Comparison of ENCODE assay signal across 8 cellular contexts in genomic region chr9:111630182-111631070, GRCh38. TPM values are rescaled to one million over a fixed set of nuclear protein-coding genes. Genes with fewer than 3 reads are reported as not detected.
A peak's percentile ranks its signal among the peaks of the same experiment; 100 is the strongest.
DNase-seq lines count a peak whose midpoint lies in the region; ATAC-seq lines count a peak whose summit lies in the region.

No MANE protein-coding gene starts in this region.

- no peaks in the 10 kb centered on the region for H3K9me3 Mint-ChIP-seq in dendritic cell treated with granulocyte-macrophage colony-stimulating factor and Interleukin-4, amounts not matched to agents 40 ng/mL and 50 ng/mL, for 4 days
- H3K9me3 Mint-ChIP-seq in naive B cell, result no peaks in the 10 kb centered on the region

- no peaks in the 10 kb centered on the region for H3K27me3 Mint-ChIP-seq in dendritic cell treated with granulocyte-macrophage colony-stimulating factor and Interleukin-4, amounts not matched to agents 40 ng/mL and 50 ng/mL, for 4 days
- H3K27me3 Mint-ChIP-seq in naive B cell, result no peaks in the 10 kb centered on the region

- peak overlapping the region; percentile 96 for H3K4me3 Mint-ChIP-seq in dendritic cell treated with granulocyte-macrophage colony-stimulating factor and Interleukin-4, amounts not matched to agents 40 ng/mL and 50 ng/mL, for 4 days
- H3K4me3 Mint-ChIP-seq in naive B cell, result peak overlapping the region; percentile 95 to 100 (median 97)

- peaks cover 6% of the 10 kb centered on the region for H3K36me3 Mint-ChIP-seq in dendritic cell treated with granulocyte-macrophage colony-stimulating factor and Interleukin-4, amounts not matched to agents 40 ng/mL and 50 ng/mL, for 4 days (ENCODE audit: low read depth)
- no peaks in the 10 kb centered on the region for H3K36me3 Mint-ChIP-seq in naive B cell

- peak overlapping the region; percentile 91 for H3K27ac Mint-ChIP-seq in dendritic cell treated with granulocyte-macrophage colony-stimulating factor and Interleukin-4, amounts not matched to agents 40 ng/mL and 50 ng/mL, for 4 days
- H3K27ac Mint-ChIP-seq in naive B cell, result peak overlapping the region in 5 of 6 donors; percentile 84 to 97 (median 94)

- ATAC-seq in GM18498 (IDR thresholded peaks at IDR 0.05; ENCODE audit: unreplicated experiment) (peak; percentile 30), GM21737 (IDR thresholded peaks at IDR 0.05; ENCODE audit: unreplicated experiment) (peak; percentile 25), naive B cell (ENCODE audit: low read depth in 2 of 2) (peak; percentile 21 to 24)

- peaks cover 36% of the 10 kb centered on the region for H3K4me1 Mint-ChIP-seq in dendritic cell treated with granulocyte-macrophage colony-stimulating factor and Interleukin-4, amounts not matched to agents 40 ng/mL and 50 ng/mL, for 4 days (ENCODE audit: low read depth)
- peaks cover 18 to 36% (median 34%) of the 10 kb centered on the region in 3 donors for H3K4me1 Mint-ChIP-seq in naive B cell

- intact Hi-C loops in dendritic cell treated with granulocyte-macrophage colony-stimulating factor and Interleukin-4, amounts not matched to agents 40 ng/mL and 50 ng/mL, for 4 days (cut with micrococcal nuclease), result loop anchor here (5.0 kb wide), 1 partner anchor 37 kb away; no protein-coding TSS in a partner anchor

- DNase-seq in Kasumi-1 (lab: John Stamatoyannopoulos, UW), result peak; percentile 80 to 81
- no peak for DNase-seq in naive B cell
- no peak for DNase-seq in UCSD-AML1 (lab: John Stamatoyannopoulos, UW; ENCODE audit: unreplicated experiment)
- no peak for DNase-seq in cortex of kidney (lab: John Stamatoyannopoulos, UW)
- DNase-seq in HPDE6-E6E7 (ENCODE audit: extremely low spot score), result no peak

RNA-seq across cellular contexts. Expression of gene DNAJC25, which starts 0.7 kb away (rescaled TPM):
- 1 to 10 TPM; 1.9 to 3.6 (median 2.5) TPM for polyA plus RNA-seq in naive B cell (ENCODE audit: low read depth in 6 of 6)

RNA-seq across cellular contexts. Expression of gene GNG10, which starts 31.0 kb away (rescaled TPM):
- 10 to 100 TPM; 24.6 to 35.9 (median 28.8) TPM for polyA plus RNA-seq in naive B cell (ENCODE audit: low read depth in 6 of 6)

RNA-seq across cellular contexts. Expression of gene PTGR1, which starts 31.0 kb away (rescaled TPM):
- under 1 TPM in 1 of 6 donors, not detected in 5; 0.32 TPM for polyA plus RNA-seq in naive B cell (ENCODE audit: low read depth in 6 of 6)

Comparison
In these comparisons a context has a peak if more than half of its experiments do, and no peak if none do; other contexts are left out.
1. DNase-seq: peak in Kasumi-1 (2 of 2); none in naive B cell (single experiment), UCSD-AML1 (single experiment), cortex of kidney (single experiment) and HPDE6-E6E7 (single experiment).
2. Peak in every context shown above with its lines, with median percentiles within 50 percentile points of each other: ATAC-seq.